1 cellular context compared by ENCODE assay signal in the genomic region with DNA sequence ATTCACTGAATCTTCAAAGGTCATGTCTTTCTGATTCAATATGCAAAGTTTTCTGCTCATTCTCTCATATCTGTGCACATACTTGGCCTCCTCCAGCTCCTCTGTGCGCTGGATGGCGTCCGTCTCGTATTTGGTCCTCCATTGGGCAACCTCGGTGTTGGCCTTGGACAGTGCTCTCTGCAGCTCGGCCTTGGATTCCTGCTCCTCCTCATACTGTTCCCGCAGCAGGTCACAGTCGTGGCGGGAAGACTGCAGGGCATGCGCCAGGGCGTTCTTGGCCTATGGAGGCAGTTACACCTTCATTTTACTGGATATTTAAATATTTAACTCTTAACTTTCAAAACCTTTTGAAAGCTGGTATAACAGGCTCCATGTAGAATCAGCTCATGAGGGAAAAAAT.
TF ChIP-seq lines count a peak whose summit lies in the region.

No MANE protein-coding gene starts in this region.

TF ChIP-seq in HepG2, 621 proteins besides CTCF, POLR2A, EP300 and RAD21:
- TF ChIP-seq, protein P1, sequence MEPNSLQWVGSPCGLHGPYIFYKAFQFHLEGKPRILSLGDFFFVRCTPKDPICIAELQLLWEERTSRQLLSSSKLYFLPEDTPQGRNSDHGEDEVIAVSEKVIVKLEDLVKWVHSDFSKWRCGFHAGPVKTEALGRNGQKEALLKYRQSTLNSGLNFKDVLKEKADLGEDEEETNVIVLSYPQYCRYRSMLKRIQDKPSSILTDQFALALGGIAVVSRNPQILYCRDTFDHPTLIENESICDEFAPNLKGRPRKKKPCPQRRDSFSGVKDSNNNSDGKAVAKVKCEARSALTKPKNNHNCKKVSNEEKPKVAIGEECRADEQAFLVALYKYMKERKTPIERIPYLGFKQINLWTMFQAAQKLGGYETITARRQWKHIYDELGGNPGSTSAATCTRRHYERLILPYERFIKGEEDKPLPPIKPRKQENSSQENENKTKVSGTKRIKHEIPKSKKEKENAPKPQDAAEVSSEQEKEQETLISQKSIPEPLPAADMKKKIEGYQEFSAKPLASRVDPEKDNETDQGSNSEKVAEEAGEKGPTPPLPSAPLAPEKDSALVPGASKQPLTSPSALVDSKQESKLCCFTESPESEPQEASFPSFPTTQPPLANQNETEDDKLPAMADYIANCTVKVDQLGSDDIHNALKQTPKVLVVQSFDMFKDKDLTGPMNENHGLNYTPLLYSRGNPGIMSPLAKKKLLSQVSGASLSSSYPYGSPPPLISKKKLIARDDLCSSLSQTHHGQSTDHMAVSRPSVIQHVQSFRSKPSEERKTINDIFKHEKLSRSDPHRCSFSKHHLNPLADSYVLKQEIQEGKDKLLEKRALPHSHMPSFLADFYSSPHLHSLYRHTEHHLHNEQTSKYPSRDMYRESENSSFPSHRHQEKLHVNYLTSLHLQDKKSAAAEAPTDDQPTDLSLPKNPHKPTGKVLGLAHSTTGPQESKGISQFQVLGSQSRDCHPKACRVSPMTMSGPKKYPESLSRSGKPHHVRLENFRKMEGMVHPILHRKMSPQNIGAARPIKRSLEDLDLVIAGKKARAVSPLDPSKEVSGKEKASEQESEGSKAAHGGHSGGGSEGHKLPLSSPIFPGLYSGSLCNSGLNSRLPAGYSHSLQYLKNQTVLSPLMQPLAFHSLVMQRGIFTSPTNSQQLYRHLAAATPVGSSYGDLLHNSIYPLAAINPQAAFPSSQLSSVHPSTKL (CRISPR knock-in tag; IDR thresholded peaks at IDR 0.05), result peak; percentile 66
- 0 out of 2 replicates have a peak, but pooled peaks have one; percentile 21 for TF ChIP-seq ZMYM2 (CRISPR knock-in tag; IDR thresholded peaks at IDR 0.05)
- peak; percentile 25; the same call in 1 of the 2 replicates for TF ChIP-seq ZNF768 (CRISPR knock-in tag; IDR thresholded peaks at IDR 0.05)
- TF ChIP-seq, protein P2, sequence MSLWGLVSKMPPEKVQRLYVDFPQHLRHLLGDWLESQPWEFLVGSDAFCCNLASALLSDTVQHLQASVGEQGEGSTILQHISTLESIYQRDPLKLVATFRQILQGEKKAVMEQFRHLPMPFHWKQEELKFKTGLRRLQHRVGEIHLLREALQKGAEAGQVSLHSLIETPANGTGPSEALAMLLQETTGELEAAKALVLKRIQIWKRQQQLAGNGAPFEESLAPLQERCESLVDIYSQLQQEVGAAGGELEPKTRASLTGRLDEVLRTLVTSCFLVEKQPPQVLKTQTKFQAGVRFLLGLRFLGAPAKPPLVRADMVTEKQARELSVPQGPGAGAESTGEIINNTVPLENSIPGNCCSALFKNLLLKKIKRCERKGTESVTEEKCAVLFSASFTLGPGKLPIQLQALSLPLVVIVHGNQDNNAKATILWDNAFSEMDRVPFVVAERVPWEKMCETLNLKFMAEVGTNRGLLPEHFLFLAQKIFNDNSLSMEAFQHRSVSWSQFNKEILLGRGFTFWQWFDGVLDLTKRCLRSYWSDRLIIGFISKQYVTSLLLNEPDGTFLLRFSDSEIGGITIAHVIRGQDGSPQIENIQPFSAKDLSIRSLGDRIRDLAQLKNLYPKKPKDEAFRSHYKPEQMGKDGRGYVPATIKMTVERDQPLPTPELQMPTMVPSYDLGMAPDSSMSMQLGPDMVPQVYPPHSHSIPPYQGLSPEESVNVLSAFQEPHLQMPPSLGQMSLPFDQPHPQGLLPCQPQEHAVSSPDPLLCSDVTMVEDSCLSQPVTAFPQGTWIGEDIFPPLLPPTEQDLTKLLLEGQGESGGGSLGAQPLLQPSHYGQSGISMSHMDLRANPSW (CRISPR knock-in tag; IDR thresholded peaks at IDR 0.05; ENCODE audit: borderline replicate concordance), result no peak
- no peak for TF ChIP-seq HDAC6 (IDR thresholded peaks at IDR 0.05; ENCODE audit: low read depth, low read length)
- TF ChIP-seq EZH2 (conservative IDR thresholded peaks at IDR 0.05; ENCODE audit: low read depth, low read length), result no peak
- peak; percentile 28; the same call in 1 of the 2 replicates for TF ChIP-seq SALL1 (CRISPR knock-in tag; IDR thresholded peaks at IDR 0.05)
- no peak for TF ChIP-seq MTA3 (CRISPR knock-in tag; IDR thresholded peaks at IDR 0.05)
- peak; percentile 13 for TF ChIP-seq YY1 (IDR thresholded peaks at IDR 0.05; ENCODE audit: insufficient read depth, insufficient replicate concordance, low read depth, low read length)
- no peak for TF ChIP-seq AHR (CRISPR knock-in tag; IDR thresholded peaks at IDR 0.05)
- TF ChIP-seq ARID2 (CRISPR knock-in tag; IDR thresholded peaks at IDR 0.05; ENCODE audit: borderline replicate concordance), result no peak
- no peak for TF ChIP-seq RXRB (CRISPR knock-in tag; IDR thresholded peaks at IDR 0.05; ENCODE audit: borderline replicate concordance)
- TF ChIP-seq, protein P3, sequence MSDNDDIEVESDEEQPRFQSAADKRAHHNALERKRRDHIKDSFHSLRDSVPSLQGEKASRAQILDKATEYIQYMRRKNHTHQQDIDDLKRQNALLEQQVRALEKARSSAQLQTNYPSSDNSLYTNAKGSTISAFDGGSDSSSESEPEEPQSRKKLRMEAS (IDR thresholded peaks at IDR 0.05), result peak; percentile 54
- TF ChIP-seq RARA (CRISPR knock-in tag; IDR thresholded peaks at IDR 0.05), result peak; percentile 29; the same call in 1 of the 2 replicates
- TF ChIP-seq ZNF747 (CRISPR knock-in tag; IDR thresholded peaks at IDR 0.05; ENCODE audit: borderline replicate concordance), result no peak
- no peak for TF ChIP-seq PTBP1 (IDR thresholded peaks at IDR 0.05; ENCODE audit: low read depth, low read length, poor library complexity, severe bottlenecking)
- peak; percentile 87 for TF ChIP-seq HNF4A (CRISPR knock-in tag; IDR thresholded peaks at IDR 0.05)
- TF ChIP-seq, protein P4, sequence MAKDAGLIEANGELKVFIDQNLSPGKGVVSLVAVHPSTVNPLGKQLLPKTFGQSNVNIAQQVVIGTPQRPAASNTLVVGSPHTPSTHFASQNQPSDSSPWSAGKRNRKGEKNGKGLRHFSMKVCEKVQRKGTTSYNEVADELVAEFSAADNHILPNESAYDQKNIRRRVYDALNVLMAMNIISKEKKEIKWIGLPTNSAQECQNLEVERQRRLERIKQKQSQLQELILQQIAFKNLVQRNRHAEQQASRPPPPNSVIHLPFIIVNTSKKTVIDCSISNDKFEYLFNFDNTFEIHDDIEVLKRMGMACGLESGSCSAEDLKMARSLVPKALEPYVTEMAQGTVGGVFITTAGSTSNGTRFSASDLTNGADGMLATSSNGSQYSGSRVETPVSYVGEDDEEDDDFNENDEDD (CRISPR knock-in tag; IDR thresholded peaks at IDR 0.05; ENCODE audit: borderline replicate concordance), result peak; percentile 55; the same call in 1 of the 2 replicates
- TF ChIP-seq, protein P5, sequence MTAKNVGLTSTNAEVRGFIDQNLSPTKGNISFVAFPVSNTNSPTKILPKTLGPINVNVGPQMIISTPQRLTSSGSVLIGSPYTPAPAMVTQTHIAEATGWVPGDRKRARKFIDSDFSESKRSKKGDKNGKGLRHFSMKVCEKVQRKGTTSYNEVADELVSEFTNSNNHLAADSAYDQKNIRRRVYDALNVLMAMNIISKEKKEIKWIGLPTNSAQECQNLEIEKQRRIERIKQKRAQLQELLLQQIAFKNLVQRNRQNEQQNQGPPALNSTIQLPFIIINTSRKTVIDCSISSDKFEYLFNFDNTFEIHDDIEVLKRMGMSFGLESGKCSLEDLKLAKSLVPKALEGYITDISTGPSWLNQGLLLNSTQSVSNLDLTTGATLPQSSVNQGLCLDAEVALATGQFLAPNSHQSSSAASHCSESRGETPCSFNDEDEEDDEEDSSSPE (CRISPR knock-in tag; IDR thresholded peaks at IDR 0.05), result peak; percentile 86
- TF ChIP-seq, protein P6, sequence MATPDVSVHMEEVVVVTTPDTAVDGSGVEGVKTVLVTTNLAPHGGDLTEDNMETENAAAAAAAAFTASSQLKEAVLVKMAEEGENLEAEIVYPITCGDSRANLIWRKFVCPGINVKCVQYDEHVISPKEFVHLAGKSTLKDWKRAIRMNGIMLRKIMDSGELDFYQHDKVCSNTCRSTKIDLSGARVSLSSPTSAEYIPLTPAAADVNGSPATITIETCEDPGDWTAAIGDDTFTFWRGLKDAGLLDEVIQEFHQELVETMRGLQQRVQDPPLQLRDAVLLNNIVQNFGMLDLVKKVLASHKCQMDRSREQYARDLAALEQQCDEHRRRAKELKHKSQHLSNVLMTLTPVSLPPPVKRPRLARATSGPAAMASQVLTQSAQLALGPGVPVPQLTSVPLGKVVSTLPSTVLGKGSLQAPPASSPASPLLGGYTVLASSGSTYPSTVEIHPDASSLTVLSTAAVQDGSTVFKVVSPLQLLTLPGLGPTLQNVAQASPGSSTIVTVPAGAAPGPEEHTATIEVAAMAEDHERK (CRISPR knock-in tag; IDR thresholded peaks at IDR 0.05; ENCODE audit: low read depth), result no peak
- TF ChIP-seq, protein P7, sequence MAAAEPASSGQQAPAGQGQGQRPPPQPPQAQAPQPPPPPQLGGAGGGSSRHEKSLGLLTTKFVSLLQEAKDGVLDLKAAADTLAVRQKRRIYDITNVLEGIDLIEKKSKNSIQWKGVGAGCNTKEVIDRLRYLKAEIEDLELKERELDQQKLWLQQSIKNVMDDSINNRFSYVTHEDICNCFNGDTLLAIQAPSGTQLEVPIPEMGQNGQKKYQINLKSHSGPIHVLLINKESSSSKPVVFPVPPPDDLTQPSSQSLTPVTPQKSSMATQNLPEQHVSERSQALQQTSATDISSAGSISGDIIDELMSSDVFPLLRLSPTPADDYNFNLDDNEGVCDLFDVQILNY (CRISPR knock-in tag; conservative IDR thresholded peaks at IDR 0.05), result 0 out of 2 replicates have a peak, but pooled peaks have one; percentile 49
- no peak for TF ChIP-seq ESRRA (CRISPR knock-in tag; IDR thresholded peaks at IDR 0.05; ENCODE audit: low read depth)
- TF ChIP-seq ZNF160 (CRISPR knock-in tag; IDR thresholded peaks at IDR 0.05), result no peak
- TF ChIP-seq CEBPG (CRISPR knock-in tag; IDR thresholded peaks at IDR 0.05), result peak; percentile 69
- TF ChIP-seq POGZ (CRISPR knock-in tag; IDR thresholded peaks at IDR 0.05), result 0 out of 2 replicates have a peak, but pooled peaks have one; percentile 28
- 0 out of 2 replicates have a peak, but pooled peaks have one; percentile 13 for TF ChIP-seq SP5 (CRISPR knock-in tag; IDR thresholded peaks at IDR 0.05; ENCODE audit: borderline replicate concordance, low read depth)
- TF ChIP-seq HOXA3 (CRISPR knock-in tag; IDR thresholded peaks at IDR 0.05), result 0 out of 2 replicates have a peak, but pooled peaks have one; percentile 28
- peak; percentile 86 for TF ChIP-seq ZNF263 (CRISPR knock-in tag; IDR thresholded peaks at IDR 0.05)
- 0 out of 2 replicates have a peak, but pooled peaks have one; percentile 15 for TF ChIP-seq GATAD2A (CRISPR knock-in tag; IDR thresholded peaks at IDR 0.05)
- TF ChIP-seq, protein P8, sequence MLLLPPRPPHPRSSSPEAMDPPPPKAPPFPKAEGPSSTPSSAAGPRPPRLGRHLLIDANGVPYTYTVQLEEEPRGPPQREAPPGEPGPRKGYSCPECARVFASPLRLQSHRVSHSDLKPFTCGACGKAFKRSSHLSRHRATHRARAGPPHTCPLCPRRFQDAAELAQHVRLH (CRISPR knock-in tag; IDR thresholded peaks at IDR 0.05; ENCODE audit: borderline replicate concordance, low read depth), result no peak
- TF ChIP-seq FOXM1 (CRISPR knock-in tag; IDR thresholded peaks at IDR 0.05), result no peak
- no peak for TF ChIP-seq ZNF350 (CRISPR knock-in tag; IDR thresholded peaks at IDR 0.05; ENCODE audit: borderline replicate concordance, low read depth)
- TF ChIP-seq RAD51 (IDR thresholded peaks at IDR 0.05; ENCODE audit: borderline replicate concordance), result no peak
- peak; percentile 60 for TF ChIP-seq CEBPB (IDR thresholded peaks at IDR 0.05; ENCODE audit: borderline replicate concordance, low read depth, low read length)
- peak; percentile 35; the same call in 1 of the 2 replicates for TF ChIP-seq ZNF644 (CRISPR knock-in tag; IDR thresholded peaks at IDR 0.05; ENCODE audit: low read depth)
- TF ChIP-seq, protein P9, sequence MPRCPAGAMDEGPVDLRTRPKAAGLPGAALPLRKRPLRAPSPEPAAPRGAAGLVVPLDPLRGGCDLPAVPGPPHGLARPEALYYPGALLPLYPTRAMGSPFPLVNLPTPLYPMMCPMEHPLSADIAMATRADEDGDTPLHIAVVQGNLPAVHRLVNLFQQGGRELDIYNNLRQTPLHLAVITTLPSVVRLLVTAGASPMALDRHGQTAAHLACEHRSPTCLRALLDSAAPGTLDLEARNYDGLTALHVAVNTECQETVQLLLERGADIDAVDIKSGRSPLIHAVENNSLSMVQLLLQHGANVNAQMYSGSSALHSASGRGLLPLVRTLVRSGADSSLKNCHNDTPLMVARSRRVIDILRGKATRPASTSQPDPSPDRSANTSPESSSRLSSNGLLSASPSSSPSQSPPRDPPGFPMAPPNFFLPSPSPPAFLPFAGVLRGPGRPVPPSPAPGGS (CRISPR knock-in tag; IDR thresholded peaks at IDR 0.05), result no peak
